ENCODE assay signal across 26 cellular contexts in genomic region chr1:240145120-240145519, GRCh38. TPM values are rescaled to one million over a fixed set of nuclear protein-coding genes. Genes with fewer than 3 reads are reported as not detected.
DNase-seq lines count a peak whose midpoint lies in the region; ATAC-seq and TF ChIP-seq lines count a peak whose summit lies in the region.
"Had no signal": no experiment of that assay in that cellular context is flagged by ENCODE, and none has a peak within 500 bp of the region (broad histone marks: within the 10 kb centered on the region; RNA-seq: fewer than 3 reads in every experiment).

No MANE protein-coding gene starts in this region.

- no peak overlapping the region for H3K9ac ChIP-seq in endodermal cell (ENCODE audit: extremely low read depth, low read length, poor library complexity, severe bottlenecking)
- H3K9ac ChIP-seq in neuronal stem cell (ENCODE audit: low read depth, low read length, poor library complexity) = no peak overlapping the region
- H3K9ac ChIP-seq: BLaER1 had no signal

- no peaks in the 10 kb centered on the region for H3K79me1 ChIP-seq in neuronal stem cell (ENCODE audit: low read depth, low read length)

- no peaks in the 10 kb centered on the region for H3K27me3 ChIP-seq in endodermal cell (ENCODE audit: control insufficient read depth, insufficient read depth, low read length, poor library complexity, severe bottlenecking)
- H3K27me3 ChIP-seq in neuronal stem cell (ENCODE audit: control insufficient read depth in 3 of 3, insufficient read depth in 3 of 3, low read depth in 1 of 3, low read length in 3 of 3) = no peaks in the 10 kb centered on the region
- H3K27me3 ChIP-seq: BE2C, BLaER1 had no signal

- H4K91ac ChIP-seq in neuronal stem cell (ENCODE audit: low read depth, low read length, poor library complexity) = no peak overlapping the region

- H3K18ac ChIP-seq in neuronal stem cell (ENCODE audit: low read length) = no peak overlapping the region

- peaks cover 7% of the 10 kb centered on the region for H3K4me1 Mint-ChIP-seq in endodermal cell
- H3K4me1 Mint-ChIP-seq: CD14-positive monocyte; CD4-positive, alpha-beta memory T cell; CD4-positive, CD25-positive, alpha-beta regulatory T cell; CD8-positive, alpha-beta memory T cell had no signal

- H3K4ac ChIP-seq in neuronal stem cell (ENCODE audit: low read length) = no peak overlapping the region

- no peak overlapping the region for H3K4me3 ChIP-seq in endodermal cell (ENCODE audit: low read length)
- H3K4me3 ChIP-seq in neuronal stem cell (ENCODE audit: low read length in 2 of 2) = no peak overlapping the region
- H3K4me3 ChIP-seq: BLaER1, GM12878 had no signal

- no peak overlapping the region for H3K23ac ChIP-seq in neuronal stem cell (ENCODE audit: low read depth, low read length, poor library complexity)

- H2BK120ac ChIP-seq in neuronal stem cell (ENCODE audit: low read depth, low read length) = no peak overlapping the region

- no peaks in the 10 kb centered on the region for H3K9me3 ChIP-seq in endodermal cell (ENCODE audit: control insufficient read depth, low read length)
- H3K9me3 ChIP-seq in neuronal stem cell (replicated peaks in 1 of 2; ENCODE audit: control insufficient read depth in 2 of 2, insufficient read depth in 1 of 2, low read depth in 1 of 2, low read length in 2 of 2) = no peaks in the 10 kb centered on the region
- H3K9me3 ChIP-seq: BE2C, BLaER1 had no signal

- DNase-seq in endodermal cell (no peak), left kidney (ENCODE audit: low read depth, low spot score) (peak; percentile 12), neuronal stem cell (ENCODE audit: low spot score) (no peak), NOMO-1 treated with DMSO at 0.1 percent for 48 hours (lab: John Stamatoyannopoulos, UW; ENCODE audit: unreplicated experiment) (no peak)
- DNase-seq: 8988T; ACHN; BE2C; C1 segment of cervical spinal cord; CD4-positive, alpha-beta memory T cell; CD4-positive, CD25-positive, alpha-beta regulatory T cell; CD8-positive, alpha-beta memory T cell; COR-L47; DMS 273 treated with DMSO at 0.1 percent for 48 hours; DMS153; DMS53; DMS79; DND-41; EL; GDM1 had no signal

- peak; percentile 39 for TF ChIP-seq CTCF in endodermal cell (conservative IDR thresholded peaks at IDR 0.05)

- H3K9me3 Mint-ChIP-seq in endodermal cell = no peaks in the 10 kb centered on the region

- ATAC-seq in GM19324 (IDR thresholded peaks at IDR 0.05; ENCODE audit: low FRiP score, unreplicated experiment) (no peak), HG03439 (IDR thresholded peaks at IDR 0.05; ENCODE audit: unreplicated experiment) (no peak)
- ATAC-seq: GM12878 had no signal

- no peak overlapping the region for H2AK5ac ChIP-seq in neuronal stem cell (ENCODE audit: low read depth, low read length)

- no peak overlapping the region for H3K14ac ChIP-seq in neuronal stem cell (ENCODE audit: low read length)

- H4K8ac ChIP-seq in neuronal stem cell (ENCODE audit: low read depth, low read length) = peak overlapping the region; percentile 23

- H3K36me3 ChIP-seq in endodermal cell (ENCODE audit: control insufficient read depth, insufficient read depth, low read length) (peaks cover 57% of the 10 kb centered on the region), neuronal stem cell (replicated peaks in 1 of 2; ENCODE audit: control insufficient read depth in 2 of 2, insufficient read depth in 2 of 2, low read length in 2 of 2) (peaks cover 2 to 14% of the 10 kb centered on the region in 2 donors)
- H3K36me3 ChIP-seq: BE2C, BLaER1 had no signal

- 94 to 96% methylated on average over 10 to 13 of the region's 14 CpGs for WGBS in endodermal cell (ENCODE audit: insufficient coverage in 1 of 2, insufficient read length in 1 of 2), 2 experiments
- WGBS in neuronal stem cell (ENCODE audit: extremely low coverage in 2 of 2, insufficient read length in 2 of 2, insufficient replicate concordance in 1 of 2), 2 donors = no CpG with 5 or more reads among the region's 14 CpGs

- H2BK5ac ChIP-seq in neuronal stem cell (ENCODE audit: low read length) = no peak overlapping the region

- no peak overlapping the region for H2BK15ac ChIP-seq in neuronal stem cell (ENCODE audit: low read length)

- H3K27ac ChIP-seq in endodermal cell (ENCODE audit: low read depth, low read length) (no peak overlapping the region), neuronal stem cell (replicated peaks; ENCODE audit: low read length) (no peak overlapping the region)
- H3K27ac ChIP-seq: BLaER1 had no signal

- H3K27me3 Mint-ChIP-seq in endodermal cell (ENCODE audit: insufficient read depth) = peaks cover 47% of the 10 kb centered on the region
- H3K27me3 Mint-ChIP-seq: CD4-positive, CD25-positive, alpha-beta regulatory T cell had no signal

- H2BK12ac ChIP-seq in neuronal stem cell (ENCODE audit: low read length) = no peak overlapping the region

- peaks cover 55% of the 10 kb centered on the region for H3K36me3 Mint-ChIP-seq in endodermal cell (ENCODE audit: low read depth)
- H3K36me3 Mint-ChIP-seq: CD14-positive monocyte; CD4-positive, alpha-beta memory T cell; CD4-positive, CD25-positive, alpha-beta regulatory T cell; CD8-positive, alpha-beta memory T cell had no signal

- H3K27ac Mint-ChIP-seq in endodermal cell = no peak overlapping the region
- H3K27ac Mint-ChIP-seq: CD14-positive monocyte; CD4-positive, alpha-beta memory T cell; CD4-positive, CD25-positive, alpha-beta regulatory T cell; CD8-positive, alpha-beta memory T cell had no signal

- no peak overlapping the region for H3K4me2 ChIP-seq in neuronal stem cell (ENCODE audit: insufficient read depth, low read length, poor library complexity, severe bottlenecking)
- H3K4me2 ChIP-seq: BLaER1 had no signal

- H3K4me1 ChIP-seq in endodermal cell (ENCODE audit: control insufficient read depth, insufficient read depth, low read length) = peaks cover 2% of the 10 kb centered on the region
- H3K4me1 ChIP-seq in neuronal stem cell (ENCODE audit: control insufficient read depth in 2 of 2, insufficient read depth in 1 of 2, low read depth in 1 of 2, low read length in 2 of 2) = peaks cover 0 to 3% of the 10 kb centered on the region in 2 donors
- H3K4me1 ChIP-seq: BE2C, BLaER1 had no signal

- H2AFZ ChIP-seq in neuronal stem cell (ENCODE audit: low read length) = no peak overlapping the region

- no peak overlapping the region for H3K4me3 Mint-ChIP-seq in endodermal cell
- H3K4me3 Mint-ChIP-seq: CD14-positive monocyte; CD4-positive, CD25-positive, alpha-beta regulatory T cell; CD8-positive, alpha-beta memory T cell had no signal

RNA-seq across cellular contexts. Expression of gene FMN2, which starts 53.4 kb away (rescaled TPM):
- total RNA-seq in endodermal cell = 10 to 100 TPM; 26.9 to 27.2 TPM
- 15.9 TPM for polyA plus RNA-seq in endodermal cell (2013, experiment 1 of 2)
- 17.4 TPM for polyA plus RNA-seq in endodermal cell (2013, experiment 2 of 2)
- polyA plus RNA-seq in neuronal stem cell (2013, experiment 1 of 2) = 6.4 TPM
- polyA plus RNA-seq in neuronal stem cell (2013, experiment 2 of 2) = 6.4 TPM
- total RNA-seq: A673; CD4-positive, alpha-beta memory T cell; CD4-positive, CD25-positive, alpha-beta regulatory T cell; CD8-positive, alpha-beta memory T cell; G401; GM12878 had no signal
- polyA plus RNA-seq: CD14-positive monocyte; CD4-positive, alpha-beta memory T cell; CD4-positive, CD25-positive, alpha-beta regulatory T cell; CD8-positive, alpha-beta memory T cell had no signal
